ENCODE assay signal across 7 cellular contexts in the genomic region with DNA sequence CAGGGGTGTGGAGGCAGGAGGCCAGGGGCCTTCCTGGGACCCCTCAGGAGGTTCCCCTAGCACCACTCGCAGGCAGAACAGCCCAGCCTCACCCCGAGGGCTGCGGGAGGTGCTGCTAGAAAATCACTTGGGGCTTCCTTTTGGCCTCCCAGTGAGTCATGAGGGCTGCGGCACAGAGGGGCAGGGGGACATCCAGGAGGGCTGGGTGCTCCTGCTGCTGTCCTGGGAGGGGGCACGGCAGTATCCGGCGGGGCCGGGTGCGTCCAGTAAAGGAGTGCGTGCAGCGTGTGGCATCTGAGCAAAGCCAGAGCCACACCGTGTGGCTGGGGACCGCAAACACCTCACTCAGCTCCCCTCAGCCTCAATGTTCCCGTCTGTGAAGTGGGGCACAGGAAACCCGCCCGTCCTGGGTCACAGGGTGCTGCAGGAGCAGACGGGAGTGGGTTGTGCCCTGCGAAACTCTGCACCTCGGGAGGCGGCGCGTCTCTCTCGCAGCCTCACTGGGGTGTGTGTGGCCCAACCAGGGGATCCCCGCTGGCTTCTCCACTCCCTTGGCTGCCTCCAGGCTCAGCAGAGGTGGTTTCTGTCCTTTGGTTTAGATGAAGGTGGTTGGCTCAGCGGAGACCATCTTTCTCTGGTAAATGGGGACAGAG.
DNase-seq lines count a peak whose midpoint lies in the region; ATAC-seq, FAIRE-seq and TF ChIP-seq lines count a peak whose summit lies in the region.
"Not testable (repeated sequence)": the region's sequence is repeated elsewhere in the genome, so short reads cannot be mapped to it uniquely, and the experiment has no call there.

No MANE protein-coding gene starts in this region.

- not testable (repeated sequence) for H3K27me3 Mint-ChIP-seq in astrocyte (ENCODE audit: low read depth, unreplicated experiment)

- H4K20me1 ChIP-seq in astrocyte (ENCODE audit: insufficient read depth, low read length); hepatocyte (ENCODE audit: insufficient read depth, poor library complexity, severe bottlenecking): not testable (repeated sequence)

- H3K9me3 Mint-ChIP-seq in astrocyte (ENCODE audit: unreplicated experiment): not testable (repeated sequence)

- FAIRE-seq in astrocyte (lab: Jason Lieb, UNC): not testable (repeated sequence)

- not testable (repeated sequence) for H3K27me3 ChIP-seq in astrocyte (ENCODE audit: insufficient read depth, low read length); hepatocyte

- WGBS in hepatocyte (ENCODE audit: low lambda C conversion rate, missing lambda C conversion rate): 91% methylated on average over 15 of the region's 25 CpGs

- TF ChIP-seq CTCF in GM10248 (IDR thresholded peaks at IDR 0.05; ENCODE audit: control extremely low read depth, extremely low read depth, low read depth, missing control alignments); astrocyte (IDR thresholded peaks at IDR 0.05; ENCODE audit: insufficient read depth, low read depth, low read length); hepatocyte (IDR thresholded peaks at IDR 0.05; ENCODE audit: poor library complexity): not testable (repeated sequence)

- H3K4me1 Mint-ChIP-seq in astrocyte (ENCODE audit: low read depth, unreplicated experiment): peaks cover 14% of the 10 kb centered on the region

- not testable (repeated sequence) for H3K36me3 ChIP-seq in astrocyte (ENCODE audit: insufficient read depth, low read length); hepatocyte (replicated peaks; ENCODE audit: insufficient read depth, low read depth)

- H3K4me3 ChIP-seq in astrocyte (ENCODE audit: insufficient read depth, low read depth, low read length); hepatocyte: not testable (repeated sequence)

- H3K79me2 ChIP-seq in astrocyte (ENCODE audit: insufficient read depth, low read length); hepatocyte: not testable (repeated sequence)

- not testable (repeated sequence) for H2AFZ ChIP-seq in astrocyte (ENCODE audit: low read depth, low read length); hepatocyte

- ATAC-seq in GM21717 (IDR thresholded peaks at IDR 0.05; ENCODE audit: unreplicated experiment) (peak; percentile 28), HG03280 (IDR thresholded peaks at IDR 0.05; ENCODE audit: unreplicated experiment) (peak; percentile 21)

- not testable (repeated sequence) for H3K36me3 Mint-ChIP-seq in astrocyte (ENCODE audit: low read depth, unreplicated experiment)

- POLR2A ChIA-PET in GM10248 (lab: Yijun Ruan, JAX): not testable (repeated sequence)

- H3K9me3 ChIP-seq in astrocyte (ENCODE audit: insufficient read depth, low read depth, low read length); hepatocyte (ENCODE audit: low read depth): not testable (repeated sequence)

- CTCF ChIA-PET in GM10248 (lab: Yijun Ruan, JAX): not testable (repeated sequence)

- peak overlapping the region; percentile 47 for H3K27ac ChIP-seq in astrocyte (ENCODE audit: low read depth, low read length)
- H3K27ac ChIP-seq in hepatocyte: not testable (repeated sequence)

- DNase-seq in GM10248 (ENCODE audit: extremely low spot score): peak; percentile 52
- DNase-seq in activated CD4-positive, alpha-beta T cell treated with anti-CD3 and anti-CD28 coated beads, Interleukin-2, amount 50 U/mL, for 48 hours: peak; percentile 32 to 45
- DNase-seq in astrocyte (ENCODE audit: low read depth); hepatocyte (ENCODE audit: low spot score): not testable (repeated sequence)
- DNase-seq in stimulated activated CD4-positive, alpha-beta T cell treated with anti-CD3 and anti-CD28 coated beads, Interleukin-4, amount 100 ng/mL, for 24 hours: peak; percentile 29

- H3K9me2 ChIP-seq in hepatocyte (replicated peaks; ENCODE audit: insufficient read depth): not testable (repeated sequence)

- H3K4me1 ChIP-seq in astrocyte (ENCODE audit: insufficient read depth, low read length) (peaks cover 12% of the 10 kb centered on the region), hepatocyte (ENCODE audit: insufficient read depth) (peaks cover 28% of the 10 kb centered on the region)

- H3K4me2 ChIP-seq in astrocyte (ENCODE audit: low read length) (peak overlapping the region; percentile 75), hepatocyte (peak overlapping the region; percentile 46)

- H3K27ac Mint-ChIP-seq in astrocyte (ENCODE audit: unreplicated experiment): not testable (repeated sequence)

- H3K4me3 Mint-ChIP-seq in astrocyte (ENCODE audit: unreplicated experiment): not testable (repeated sequence)

- peak overlapping the region; percentile 80 for H3K9ac ChIP-seq in astrocyte (ENCODE audit: low read length)
